ENCODE assay signal across 9 cellular contexts in genomic region chr5:125485003-125485641, GRCh38.
DNase-seq lines count a peak whose midpoint lies in the region; ATAC-seq and TF ChIP-seq lines count a peak whose summit lies in the region.
"Had no signal": no experiment of that assay in that cellular context is flagged by ENCODE, and none has a peak within 500 bp of the region (broad histone marks: within the 10 kb centered on the region; RNA-seq: fewer than 3 reads in every experiment).

No MANE protein-coding gene starts in this region.

- no peak overlapping the region for H3K27ac Mint-ChIP-seq in activated B cell treated with CpG ODN at 0.5 μM for 24 hours
- H3K27ac Mint-ChIP-seq: IgD-negative memory B cell had no signal

- in situ Hi-C loops in gastrocnemius medialis (cut with MboI; ENCODE audit: low sequenced_read_pairs in 4 of 4) = loop anchor here in 1 of 4 donors (5.0 to 25.0 kb wide), 3 partner anchors 70 to 748 kb away; partner anchors contain the start of gene ZNF608

- peaks cover 12% of the 10 kb centered on the region for H3K4me1 Mint-ChIP-seq in activated B cell treated with CpG ODN at 0.5 μM for 24 hours
- H3K4me1 Mint-ChIP-seq: IgD-negative memory B cell had no signal

- peak; percentile 96 for DNase-seq in EL
- peak; percentile 76 for DNase-seq in NCI-H1694 (lab: John Stamatoyannopoulos, UW)
- DNase-seq in activated B cell treated with CpG ODN at 0.5 μM for 24 hours = no peak
- DNase-seq in right cardiac atrium = no peak
- peak; percentile 59 to 67 for DNase-seq in gastrocnemius medialis
- no peak for DNase-seq in activated gamma-delta T cell (lab: John Stamatoyannopoulos, UW)

- H3K27me3 Mint-ChIP-seq in activated B cell treated with CpG ODN at 0.5 μM for 24 hours = peaks cover 7% of the 10 kb centered on the region
- H3K27me3 Mint-ChIP-seq: IgD-negative memory B cell had no signal

- TF ChIP-seq POLR2A in gastrocnemius medialis (IDR thresholded peaks at IDR 0.05) = no peak

- POLR2A ChIA-PET in activated B cell treated with CpG ODN at 0.5 μM for 24 hours (lab: Charles Lee) = no interaction called here

- H3K27me3 ChIP-seq in right cardiac atrium (ENCODE audit: control insufficient read depth, insufficient read depth) (no peaks in the 10 kb centered on the region), gastrocnemius medialis (no peaks in the 10 kb centered on the region)

- H3K27ac ChIP-seq in right cardiac atrium (ENCODE audit: low read length) (peak overlapping the region; percentile 73), gastrocnemius medialis (peak overlapping the region; percentile 67 to 94 (median 88))

- H3K4me3 Mint-ChIP-seq in activated B cell treated with CpG ODN at 0.5 μM for 24 hours = no peak overlapping the region

- TF ChIP-seq CTCF in activated B cell treated with CpG ODN at 0.5 μM for 24 hours (IDR thresholded peaks at IDR 0.05) (no peak), gastrocnemius medialis (IDR thresholded peaks at IDR 0.05 in 4 of 5, conservative IDR thresholded peaks at IDR 0.05 in 1 of 5) (no peak)

- H3K9me3 Mint-ChIP-seq in activated B cell treated with CpG ODN at 0.5 μM for 24 hours = no peaks in the 10 kb centered on the region

- no peaks in the 10 kb centered on the region for H3K36me3 ChIP-seq in gastrocnemius medialis

- ATAC-seq in activated B cell treated with CpG ODN at 0.5 μM for 24 hours (ENCODE audit: low read depth) = peak; percentile 34
- ATAC-seq in right cardiac atrium = peak; percentile 96
- ATAC-seq in gastrocnemius medialis = peak; percentile 95 to 96
- no peak for ATAC-seq in HG03045 (IDR thresholded peaks at IDR 0.05; ENCODE audit: unreplicated experiment)
- ATAC-seq in GM19463 (IDR thresholded peaks at IDR 0.05; ENCODE audit: unreplicated experiment) = no peak

- 26% methylated on average over 5 of the region's 5 CpGs for WGBS in right cardiac atrium

- CTCF ChIA-PET in activated B cell treated with CpG ODN at 0.5 μM for 24 hours (lab: Charles Lee) = no interaction called here

- H3K4me3 ChIP-seq in right cardiac atrium (ENCODE audit: low read length) = no peak overlapping the region
- peak overlapping the region in 3 of 4 donors; percentile 15 to 27 (median 21) for H3K4me3 ChIP-seq in gastrocnemius medialis

- H3K4me1 ChIP-seq in right cardiac atrium (ENCODE audit: control insufficient read depth, insufficient read depth, low read length) (peaks cover 2% of the 10 kb centered on the region), gastrocnemius medialis (peaks cover 7 to 30% of the 10 kb centered on the region in 2 donors)

- H3K36me3 Mint-ChIP-seq in activated B cell treated with CpG ODN at 0.5 μM for 24 hours (ENCODE audit: low read depth) = no peaks in the 10 kb centered on the region
- H3K36me3 Mint-ChIP-seq: IgD-negative memory B cell had no signal

- intact Hi-C loops in activated B cell treated with CpG ODN at 0.5 μM for 24 hours (cut with micrococcal nuclease) (no loop called here), right cardiac atrium (cut with DNase I) (no loop called here), gastrocnemius medialis (cut with DNase I; ENCODE audit: low total_unique reads) (loop anchor here (2.0 to 5.0 kb wide), 2 partner anchors 127 to 578 kb away; no protein-coding TSS in a partner anchor)

- H3K9me3 ChIP-seq in right cardiac atrium (ENCODE audit: control insufficient read depth, low read length) (no peaks in the 10 kb centered on the region), gastrocnemius medialis (no peaks in the 10 kb centered on the region)

Comparison
In these comparisons a context has a peak if more than half of its experiments do, and no peak if none do; other contexts are left out.
1. DNase-seq: peak in EL (single experiment), NCI-H1694 (single experiment) and gastrocnemius medialis (2 of 2); none in activated B cell treated with CpG ODN at 0.5 μM for 24 hours (single experiment), right cardiac atrium (0 of 3) and activated gamma-delta T cell (single experiment).
2. ATAC-seq: peak in activated B cell treated with CpG ODN at 0.5 μM for 24 hours (single experiment), right cardiac atrium (2 of 2) and gastrocnemius medialis (2 of 2); none in HG03045 (single experiment) and GM19463 (single experiment).